In the genomic region with DNA sequence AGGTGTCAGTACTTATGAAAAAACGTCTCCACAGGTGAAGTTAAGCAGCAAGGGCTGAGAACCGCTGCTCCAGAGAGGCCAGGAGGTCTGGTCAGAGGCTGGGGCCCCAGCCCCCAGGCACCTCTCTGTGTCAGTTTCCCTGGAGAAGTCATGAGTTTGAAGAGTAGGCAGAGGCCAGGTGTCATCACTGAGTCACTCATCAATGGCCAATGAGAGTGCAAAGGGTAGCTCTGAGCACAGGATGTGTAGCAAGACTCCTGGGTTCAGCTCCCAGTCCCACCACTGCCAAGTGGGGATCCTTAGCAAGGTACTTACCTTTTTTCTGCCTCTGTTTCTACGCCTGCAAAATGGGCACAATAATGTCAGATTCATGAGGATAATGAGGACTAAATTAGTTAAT, we compare ENCODE assay signal across 1 cellular context.
TF ChIP-seq lines count a peak whose summit lies in the region.

No MANE protein-coding gene starts in this region.

TF ChIP-seq in HepG2, 621 proteins besides CTCF, POLR2A, EP300 and RAD21:
- TF ChIP-seq ZNF629 (CRISPR knock-in tag; conservative IDR thresholded peaks at IDR 0.05) (0 out of 2 replicates have a peak, but pooled peaks have one; percentile 12), ZNF124 (CRISPR knock-in tag; IDR thresholded peaks at IDR 0.05) (no peak)
- TF ChIP-seq, protein P1, sequence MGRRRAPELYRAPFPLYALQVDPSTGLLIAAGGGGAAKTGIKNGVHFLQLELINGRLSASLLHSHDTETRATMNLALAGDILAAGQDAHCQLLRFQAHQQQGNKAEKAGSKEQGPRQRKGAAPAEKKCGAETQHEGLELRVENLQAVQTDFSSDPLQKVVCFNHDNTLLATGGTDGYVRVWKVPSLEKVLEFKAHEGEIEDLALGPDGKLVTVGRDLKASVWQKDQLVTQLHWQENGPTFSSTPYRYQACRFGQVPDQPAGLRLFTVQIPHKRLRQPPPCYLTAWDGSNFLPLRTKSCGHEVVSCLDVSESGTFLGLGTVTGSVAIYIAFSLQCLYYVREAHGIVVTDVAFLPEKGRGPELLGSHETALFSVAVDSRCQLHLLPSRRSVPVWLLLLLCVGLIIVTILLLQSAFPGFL (CRISPR knock-in tag; IDR thresholded peaks at IDR 0.05) = no peak
